Comparison of ENCODE assay signal across 8 cellular contexts in genomic region chr14:77593501-77593911, GRCh38. TPM values are rescaled to one million over a fixed set of nuclear protein-coding genes. Genes with fewer than 3 reads are reported as not detected.
A peak's percentile ranks its signal among the peaks of the same experiment; 100 is the strongest.
DNase-seq lines count a peak whose midpoint lies in the region; ATAC-seq, FAIRE-seq and TF ChIP-seq lines count a peak whose summit lies in the region.

No MANE protein-coding gene starts in this region.

- peaks cover 4% of the 10 kb centered on the region; the same call in 1 of the 2 replicates for H3K36me3 ChIP-seq in GM06990 (ENCODE audit: control insufficient read depth, insufficient read depth, low read length)
- H3K36me3 ChIP-seq in Loucy (ENCODE audit: insufficient read depth, low read length) = peaks cover 29% of the 10 kb centered on the region; the same call in 1 of the 2 replicates

- H3K27me3 Mint-ChIP-seq in progenitor cell of endocrine pancreas = no peaks in the 10 kb centered on the region

- H3F3A ChIP-seq in Loucy (ENCODE audit: low read depth) = 0 out of 2 replicates have a peak, but pooled peaks cover 6% of the 10 kb centered on the region

- H3K4me3 ChIP-seq in GM06990 (replicated peaks; ENCODE audit: low read depth, low read length) (no peak overlapping the region), Loucy (ENCODE audit: low read length, poor library complexity, severe bottlenecking) (peak overlapping the region; percentile 60), astrocyte of the spinal cord (ENCODE audit: low read depth, low read length) (no peak overlapping the region)

- H3K4me1 ChIP-seq in Loucy (ENCODE audit: insufficient read depth, low read length, poor library complexity, severe bottlenecking) = peaks cover 32% of the 10 kb centered on the region

- H2AFZ ChIP-seq in Loucy (ENCODE audit: low read length) = no peak overlapping the region

- FAIRE-seq in frontal cortex (lab: Jason Lieb, UNC) = no peak

- TF ChIP-seq CTCF in GM06990 (IDR thresholded peaks at IDR 0.05; ENCODE audit: insufficient read depth, low read length, poor library complexity, severe bottlenecking) (no peak), Loucy (conservative IDR thresholded peaks at IDR 0.05; ENCODE audit: low read length) (no peak), astrocyte of the spinal cord (IDR thresholded peaks at IDR 0.05; ENCODE audit: low read depth, low read length) (no peak), progenitor cell of endocrine pancreas (IDR thresholded peaks at IDR 0.05; ENCODE audit: unreplicated experiment) (no peak)

- no peaks in the 10 kb centered on the region for H3K9me3 ChIP-seq in Loucy (ENCODE audit: insufficient read depth, low read depth, low read length)

- peak overlapping the region; percentile 69 for H3K4me2 ChIP-seq in Loucy (ENCODE audit: low read depth, low read length, poor library complexity, severe bottlenecking)

- DNase-seq in GM06990 (ENCODE audit: extremely low read depth, insufficient read length) (peak; percentile 63), astrocyte of the spinal cord (ENCODE audit: low read depth, low spot score) (peak; percentile 45), progenitor cell of endocrine pancreas (ENCODE audit: low spot score, unreplicated experiment) (no peak), NCI-H146 (lab: John Stamatoyannopoulos, UW) (no peak), frontal cortex (ENCODE audit: low spot score in 2 of 2) (no peak)
- DNase-seq in activated effector memory CD4-positive, alpha-beta T cell treated with anti-CD3 and anti-CD28 coated beads, Interleukin-2, amount 50 U/mL, for 16 hours = no peak

- H3K27ac Mint-ChIP-seq in progenitor cell of endocrine pancreas = peak overlapping the region; percentile 71

- no peak overlapping the region for H3K9ac ChIP-seq in Loucy (ENCODE audit: low read depth, low read length, poor library complexity, severe bottlenecking)

- peak; percentile 75 for ATAC-seq in GM21529 (IDR thresholded peaks at IDR 0.05; ENCODE audit: unreplicated experiment)

- no peaks in the 10 kb centered on the region for H3K9me3 Mint-ChIP-seq in progenitor cell of endocrine pancreas (ENCODE audit: low read depth)

- peaks cover 41% of the 10 kb centered on the region for H3K79me2 ChIP-seq in Loucy (ENCODE audit: insufficient read depth, low read length)

- H3K9me2 ChIP-seq in Loucy (replicated peaks; ENCODE audit: low read depth, low read length) = no peaks in the 10 kb centered on the region

- H3K27me3 ChIP-seq in GM06990 (replicated peaks; ENCODE audit: control insufficient read depth, insufficient read depth, low read length) = no peaks in the 10 kb centered on the region
- no peaks in the 10 kb centered on the region for H3K27me3 ChIP-seq in Loucy (ENCODE audit: insufficient read depth, low read length, poor library complexity, severe bottlenecking)

- H3K36me3 Mint-ChIP-seq in progenitor cell of endocrine pancreas (ENCODE audit: insufficient read depth) = peaks cover 13% of the 10 kb centered on the region

- H4K20me1 ChIP-seq in Loucy (ENCODE audit: insufficient read depth, low read length, poor library complexity, severe bottlenecking) = peaks cover 7% of the 10 kb centered on the region

- no peak overlapping the region for H3K4me3 Mint-ChIP-seq in progenitor cell of endocrine pancreas (ENCODE audit: low read depth)

- in situ Hi-C loops in astrocyte of the spinal cord (cut with HindIII; ENCODE audit: low sequenced_read_pairs) = no loop called here

- peaks cover 4% of the 10 kb centered on the region for H3K4me1 Mint-ChIP-seq in progenitor cell of endocrine pancreas (ENCODE audit: low read depth)

RNA-seq across cellular contexts. Expression of gene SPTLC2, which starts 22.9 kb away (rescaled TPM):
- total RNA-seq in progenitor cell of endocrine pancreas (53.6 and 54.2 TPM in 2 replicates), frontal cortex (23.2 TPM)

Comparison
In these comparisons a context has a peak if more than half of its experiments do, and no peak if none do; other contexts are left out.
1. DNase-seq: peak in GM06990 (single experiment) and astrocyte of the spinal cord (single experiment); none in progenitor cell of endocrine pancreas (single experiment), NCI-H146 (single experiment), activated effector memory CD4-positive, alpha-beta T cell treated with anti-CD3 and anti-CD28 coated beads, Interleukin-2, amount 50 U/mL, for 16 hours (single experiment) and frontal cortex (0 of 2).